10 cellular contexts compared by ENCODE assay signal in genomic region chr1:912740-913301, GRCh38. TPM values are rescaled to one million over a fixed set of nuclear protein-coding genes. Genes with fewer than 3 reads are reported as not detected.
A peak's percentile ranks its signal among the peaks of the same experiment; 100 is the strongest.
DNase-seq lines count a peak whose midpoint lies in the region; ATAC-seq and TF ChIP-seq lines count a peak whose summit lies in the region.
"Had no signal": no experiment of that assay in that cellular context is flagged by ENCODE, and none has a peak within 500 bp of the region (broad histone marks: within the 10 kb centered on the region; RNA-seq: fewer than 3 reads in every experiment).

No MANE protein-coding gene starts in this region.

- no peak for ATAC-seq in GM19395 (IDR thresholded peaks at IDR 0.05; ENCODE audit: unreplicated experiment)

- no peaks in the 10 kb centered on the region for H3K9me3 Mint-ChIP-seq in activated T-cell treated with anti-CD3 and anti-CD28 coated beads, Interleukin-2, amount 50 U/mL, for 24 hours
- H3K9me3 Mint-ChIP-seq: activated CD4-positive, alpha-beta memory T cell treated with anti-CD3 and anti-CD28 coated beads for 36 hours; stimulated activated naive CD8-positive, alpha-beta T cell treated with anti-CD3 and anti-CD28 coated beads, Interleukin-15, Interleukin-2, amounts not matched to agents 100 ng/mL and 50 ng/mL, for 24 hours had no signal

- H3K27ac Mint-ChIP-seq in activated T-cell treated with anti-CD3 and anti-CD28 coated beads, Interleukin-2, amount 50 U/mL, for 24 hours = no peak overlapping the region
- H3K27ac Mint-ChIP-seq: activated CD4-positive, alpha-beta memory T cell treated with anti-CD3 and anti-CD28 coated beads for 36 hours; stimulated activated naive CD8-positive, alpha-beta T cell treated with anti-CD3 and anti-CD28 coated beads, Interleukin-15, Interleukin-2, amounts not matched to agents 100 ng/mL and 50 ng/mL, for 24 hours had no signal

- no peak overlapping the region for H3K4me3 ChIP-seq in GM12865 (ENCODE audit: low read depth, low read length)
- H3K4me3 ChIP-seq in kidney epithelial cell (ENCODE audit: low read depth, low read length) = no peak overlapping the region

- no peaks in the 10 kb centered on the region for H3K4me1 Mint-ChIP-seq in activated T-cell treated with anti-CD3 and anti-CD28 coated beads, Interleukin-2, amount 50 U/mL, for 24 hours (ENCODE audit: low read depth)

- H3K4me3 Mint-ChIP-seq in activated T-cell treated with anti-CD3 and anti-CD28 coated beads, Interleukin-2, amount 50 U/mL, for 24 hours = no peak overlapping the region
- H3K4me3 Mint-ChIP-seq: activated CD4-positive, alpha-beta memory T cell treated with anti-CD3 and anti-CD28 coated beads for 36 hours; stimulated activated naive CD8-positive, alpha-beta T cell treated with anti-CD3 and anti-CD28 coated beads, Interleukin-15, Interleukin-2, amounts not matched to agents 100 ng/mL and 50 ng/mL, for 24 hours had no signal

- in situ Hi-C loops in ACHN (cut with HindIII; ENCODE audit: low pct_ligation_motif_present, low pct_unique_long_range_greater_than_20kb, low sequenced_read_pairs) = no loop called here

- DNase-seq in ACHN (peak; percentile 87), GM12865 (ENCODE audit: low read depth) (no peak), kidney epithelial cell (ENCODE audit: low read depth) (no peak), cerebellar cortex (ENCODE audit: low spot score) (no peak), NCI-H2029 (lab: John Stamatoyannopoulos, UW) (no peak)
- peak; percentile 31 for DNase-seq in activated T-cell treated with anti-CD3 and anti-CD28 coated beads, Interleukin-2, amount 50 U/mL, for 24 hours
- no peak for DNase-seq in activated CD4-positive, alpha-beta T cell treated with anti-CD3 and anti-CD28 coated beads for 1 hour
- DNase-seq: activated CD4-positive, alpha-beta memory T cell treated with anti-CD3 and anti-CD28 coated beads for 36 hours had no signal

- no peaks in the 10 kb centered on the region for H3K36me3 ChIP-seq in kidney epithelial cell (ENCODE audit: control insufficient read depth, insufficient read depth, low read length)

- no peaks in the 10 kb centered on the region for H3K36me3 Mint-ChIP-seq in activated T-cell treated with anti-CD3 and anti-CD28 coated beads, Interleukin-2, amount 50 U/mL, for 24 hours (ENCODE audit: low read depth)

- TF ChIP-seq CTCF in GM12865 (IDR thresholded peaks at IDR 0.05; ENCODE audit: insufficient read depth, low read depth, low read length, missing control alignments) = peak; percentile 6
- peak; percentile 42 for TF ChIP-seq CTCF in kidney epithelial cell (IDR thresholded peaks at IDR 0.05; ENCODE audit: insufficient read depth, low read length, poor library complexity, severe bottlenecking)

- peaks cover 58% of the 10 kb centered on the region for H3K27me3 Mint-ChIP-seq in activated T-cell treated with anti-CD3 and anti-CD28 coated beads, Interleukin-2, amount 50 U/mL, for 24 hours

- H3K27me3 ChIP-seq in kidney epithelial cell (ENCODE audit: control insufficient read depth, insufficient read depth, low read length) = peaks cover 47% of the 10 kb centered on the region

RNA-seq across cellular contexts. Expression of gene SAMD11, which starts 10.9 kb away (rescaled TPM):
- 2.3 TPM in 2 replicates for total RNA-seq in kidney epithelial cell
- total RNA-seq: activated CD4-positive, alpha-beta memory T cell treated with anti-CD3 and anti-CD28 coated beads for 36 hours had no signal

RNA-seq across cellular contexts. Expression of gene NOC2L, which starts 46.2 kb away (rescaled TPM):
- total RNA-seq in kidney epithelial cell = 95.6 and 98.8 TPM in 2 replicates

RNA-seq across cellular contexts. Expression of gene KLHL17, which starts 47.6 kb away (rescaled TPM):
- total RNA-seq in kidney epithelial cell = 16.9 and 21.4 TPM in 2 replicates

RNA-seq across cellular contexts. Expression of gene PLEKHN1, which starts 53.5 kb away (rescaled TPM):
- 13.2 and 13.3 TPM in 2 replicates for total RNA-seq in kidney epithelial cell

Comparison
In these comparisons a context has a peak if more than half of its experiments do, and no peak if none do; other contexts are left out.
1. DNase-seq: peak in ACHN (single experiment) and activated T-cell treated with anti-CD3 and anti-CD28 coated beads, Interleukin-2, amount 50 U/mL, for 24 hours (single experiment); none in GM12865 (single experiment), kidney epithelial cell (single experiment), cerebellar cortex (single experiment), activated CD4-positive, alpha-beta T cell treated with anti-CD3 and anti-CD28 coated beads for 1 hour (single experiment) and NCI-H2029 (single experiment).